ENCODE assay signal across 9 cellular contexts in the genomic region with DNA sequence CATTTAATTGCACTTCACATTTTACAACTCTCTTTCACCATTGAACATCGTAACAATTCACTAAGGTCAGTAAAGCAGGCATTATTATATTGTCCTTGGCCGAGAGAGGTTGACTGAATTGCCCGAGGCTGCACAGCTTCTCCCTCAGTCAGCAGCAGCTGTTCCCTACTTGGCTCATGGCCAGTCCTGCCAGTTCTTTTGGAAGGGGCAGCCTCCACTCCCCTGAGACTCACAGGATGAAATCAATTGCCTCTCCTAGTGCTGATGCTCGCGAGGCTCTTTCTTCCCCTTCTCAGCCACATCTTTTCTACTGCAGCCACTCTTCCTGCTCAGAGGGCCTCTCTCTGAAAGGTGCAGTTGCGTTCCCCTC.
DNase-seq lines count a peak whose midpoint lies in the region; ATAC-seq and TF ChIP-seq lines count a peak whose summit lies in the region.
"Had no signal": no experiment of that assay in that cellular context is flagged by ENCODE, and none has a peak within 500 bp of the region (broad histone marks: within the 10 kb centered on the region; RNA-seq: fewer than 3 reads in every experiment).

No MANE protein-coding gene starts in this region.

- DNase-seq in CD1c-positive myeloid dendritic cell (ENCODE audit: extremely low spot score) (no peak), HuH-7 (ENCODE audit: low spot score) (no peak), prostate gland (ENCODE audit: low spot score) (no peak), KBM-7 (no peak)
- DNase-seq: WERI-Rb-1 had no signal

- peak; percentile 21 for ATAC-seq in GM19463 (IDR thresholded peaks at IDR 0.05; ENCODE audit: unreplicated experiment)
- ATAC-seq in HG03520 (IDR thresholded peaks at IDR 0.05; ENCODE audit: unreplicated experiment), result peak; percentile 4
- peak; percentile 29 for ATAC-seq in activated T-helper 17 cell treated with anti-CD3 and anti-CD28 coated beads, Interleukin-2, amount 50 U/mL, for 72 hours (replicated peaks)

- H3K36me3 ChIP-seq in DOHH2 (ENCODE audit: control insufficient read depth, low read length) (peaks cover 22% of the 10 kb centered on the region), prostate gland (no peaks in the 10 kb centered on the region)
- H3K36me3 ChIP-seq: WERI-Rb-1 had no signal

- H3K4me1 Mint-ChIP-seq in activated T-helper 17 cell treated with anti-CD3 and anti-CD28 coated beads, Interleukin-2, amount 50 U/mL, for 72 hours, result peaks cover 35% of the 10 kb centered on the region

- H3K27me3 Mint-ChIP-seq in activated T-helper 17 cell treated with anti-CD3 and anti-CD28 coated beads, Interleukin-2, amount 50 U/mL, for 72 hours, result no peaks in the 10 kb centered on the region

- WGBS in prostate gland, result 57% methylated on average over 6 of the region's 6 CpGs

- no peaks in the 10 kb centered on the region for H3K9me2 ChIP-seq in DOHH2 (replicated peaks; ENCODE audit: control insufficient read depth, low read length)

- peak overlapping the region; percentile 85 for H3K4me2 ChIP-seq in DOHH2 (ENCODE audit: low read length)

- H3K9me3 ChIP-seq in DOHH2 (ENCODE audit: control insufficient read depth, insufficient read depth, low read length), result no peaks in the 10 kb centered on the region
- H3K9me3 ChIP-seq in prostate gland, result no peaks in the 10 kb centered on the region

- TF ChIP-seq POLR2A in prostate gland (IDR thresholded peaks at IDR 0.05), result no peak

- H3K27ac ChIP-seq in DOHH2 (ENCODE audit: low read depth, low read length) (peak overlapping the region; percentile 97), prostate gland (no peak overlapping the region)
- H3K27ac ChIP-seq: WERI-Rb-1 had no signal

- H3K4me3 ChIP-seq in DOHH2 (ENCODE audit: low read length) (peak overlapping the region; percentile 80), prostate gland (no peak overlapping the region)

- H3K9me3 Mint-ChIP-seq in activated T-helper 17 cell treated with anti-CD3 and anti-CD28 coated beads, Interleukin-2, amount 50 U/mL, for 72 hours, result no peaks in the 10 kb centered on the region

- in situ Hi-C loops in KBM-7 (cut with MboI; ENCODE audit: low pct_unique_long_range_greater_than_20kb, low sequenced_read_pairs), result no loop called here

- H3F3A ChIP-seq in DOHH2 (ENCODE audit: control insufficient read depth, insufficient read depth), result peaks cover 14% of the 10 kb centered on the region

- H4K20me1 ChIP-seq in DOHH2 (ENCODE audit: control insufficient read depth, insufficient read depth, low read depth, low read length), result no peaks in the 10 kb centered on the region

- intact Hi-C loops in prostate gland (cut with DNase I), result no loop called here

- H3K4me1 ChIP-seq in DOHH2 (ENCODE audit: control insufficient read depth, low read length) (peaks cover 88% of the 10 kb centered on the region), prostate gland (replicated peaks) (no peaks in the 10 kb centered on the region)

- H3K27me3 ChIP-seq in DOHH2 (ENCODE audit: control insufficient read depth, low read length) (no peaks in the 10 kb centered on the region), prostate gland (replicated peaks; ENCODE audit: insufficient read depth) (no peaks in the 10 kb centered on the region)

- H3K79me2 ChIP-seq in DOHH2 (ENCODE audit: control insufficient read depth, low read length), result peaks cover 22% of the 10 kb centered on the region

- no peak for TF ChIP-seq CTCF in DOHH2 (IDR thresholded peaks at IDR 0.05; ENCODE audit: low read depth, low read length, poor library complexity, severe bottlenecking)
- no peak for TF ChIP-seq CTCF in prostate gland (IDR thresholded peaks at IDR 0.05)

- peak overlapping the region; percentile 77 for H3K4me3 Mint-ChIP-seq in activated T-helper 17 cell treated with anti-CD3 and anti-CD28 coated beads, Interleukin-2, amount 50 U/mL, for 72 hours

- H3K27ac Mint-ChIP-seq in activated T-helper 17 cell treated with anti-CD3 and anti-CD28 coated beads, Interleukin-2, amount 50 U/mL, for 72 hours, result peak overlapping the region; percentile 81

- no peaks in the 10 kb centered on the region for H3K36me3 Mint-ChIP-seq in activated T-helper 17 cell treated with anti-CD3 and anti-CD28 coated beads, Interleukin-2, amount 50 U/mL, for 72 hours (ENCODE audit: low read depth)
